Comparison of ENCODE assay signal across 1 cellular context in genomic region chr10:100374137-100374655, GRCh38.
TF ChIP-seq lines count a peak whose summit lies in the region.

No MANE protein-coding gene starts in this region.

TF ChIP-seq in K562, 482 proteins besides CTCF, POLR2A, EP300 and RAD21 (continued from another document and continues in another):
- TF ChIP-seq ZBTB5 (IDR thresholded peaks at IDR 0.05) (no peak), NBN (IDR thresholded peaks at IDR 0.05; ENCODE audit: low read depth) (peak; percentile 9; the same call in 1 of the 2 replicates), FOXM1 (IDR thresholded peaks at IDR 0.05; ENCODE audit: low read depth) (no peak), FOXM1 (CRISPR knock-in tag; IDR thresholded peaks at IDR 0.05; ENCODE audit: low read depth) (no peak), KAT8 (IDR thresholded peaks at IDR 0.05; ENCODE audit: low read depth) (no peak), CHD2 (IDR thresholded peaks at IDR 0.05; ENCODE audit: low read depth, low read length) (no peak), ZFP1 (CRISPR knock-in tag; IDR thresholded peaks at IDR 0.05) (no peak), E2F3 (CRISPR knock-in tag; IDR thresholded peaks at IDR 0.05) (no peak), SMARCE1 (IDR thresholded peaks at IDR 0.05) (peak; percentile 37; the same call in 1 of the 2 replicates), ZBTB11 (CRISPR knock-in tag; IDR thresholded peaks at IDR 0.05) (no peak), DACH1 (IDR thresholded peaks at IDR 0.05; ENCODE audit: partially characterized antibody) (no peak), SETDB1 (IDR thresholded peaks at IDR 0.05; ENCODE audit: low read length) (no peak), MYNN (IDR thresholded peaks at IDR 0.05) (no peak), MYNN (CRISPR knock-in tag; IDR thresholded peaks at IDR 0.05) (no peak), RBM17 (IDR thresholded peaks at IDR 0.05; ENCODE audit: borderline replicate concordance, low read depth, low read length) (no peak), TAF9B (IDR thresholded peaks at IDR 0.05; ENCODE audit: partially characterized antibody) (peak; percentile 48), ZNF274 (IDR thresholded peaks at IDR 0.05; ENCODE audit: borderline replicate concordance, low read depth, low read length) (no peak), NR1H2 (CRISPR knock-in tag; IDR thresholded peaks at IDR 0.05) (no peak), ERF (CRISPR knock-in tag; IDR thresholded peaks at IDR 0.05) (no peak; the same call in 1 of the 2 replicates), ZNF589 (CRISPR knock-in tag; IDR thresholded peaks at IDR 0.05; ENCODE audit: low read depth) (peak; percentile 30; the same call in 1 of the 2 replicates), KLF16 (IDR thresholded peaks at IDR 0.05) (peak; percentile 68; the same call in 1 of the 2 replicates), UBTF (IDR thresholded peaks at IDR 0.05; ENCODE audit: borderline replicate concordance in 1 of 2, low read depth in 2 of 2, low read length in 2 of 2) (no peak), ZNF324 (CRISPR knock-in tag; IDR thresholded peaks at IDR 0.05) (no peak), ZNF830 (CRISPR knock-in tag; IDR thresholded peaks at IDR 0.05) (no peak), CEBPG (CRISPR knock-in tag; IDR thresholded peaks at IDR 0.05) (no peak), CEBPG (tag; conservative IDR thresholded peaks at IDR 0.05 in 1 of 2, IDR thresholded peaks at IDR 0.05 in 1 of 2) (peak in 1 of 2 experiments; percentile 57; a peak in 2 of 4 replicates), ETS2 (tag; IDR thresholded peaks at IDR 0.05; ENCODE audit: borderline replicate concordance, poor library complexity, severe bottlenecking) (no peak), HDGF (IDR thresholded peaks at IDR 0.05) (no peak), XRCC4 (IDR thresholded peaks at IDR 0.05; ENCODE audit: extremely low read depth, insufficient read depth, insufficient read length) (no peak), ZKSCAN3 (CRISPR knock-in tag; IDR thresholded peaks at IDR 0.05) (no peak), RERE (CRISPR knock-in tag; IDR thresholded peaks at IDR 0.05; ENCODE audit: borderline replicate concordance) (no peak), NEUROD1 (IDR thresholded peaks at IDR 0.05; ENCODE audit: borderline replicate concordance, low read depth, low read length, partially characterized antibody) (no peak), PHTF2 (CRISPR knock-in tag; IDR thresholded peaks at IDR 0.05) (no peak), ZNF79 (CRISPR knock-in tag; IDR thresholded peaks at IDR 0.05; ENCODE audit: low read depth) (no peak), PHF21A (IDR thresholded peaks at IDR 0.05; ENCODE audit: borderline replicate concordance, low read depth) (no peak), E4F1 (CRISPR knock-in tag; IDR thresholded peaks at IDR 0.05; ENCODE audit: borderline replicate concordance) (no peak; the same call in 1 of the 2 replicates), SREBF2 (CRISPR knock-in tag; IDR thresholded peaks at IDR 0.05) (no peak), ZNF184 (CRISPR knock-in tag; IDR thresholded peaks at IDR 0.05) (no peak), NR0B1 (IDR thresholded peaks at IDR 0.05; ENCODE audit: partially characterized antibody) (no peak), JUN (IDR thresholded peaks at IDR 0.05; ENCODE audit: borderline replicate concordance, low read depth, low read length) (no peak), JUN (CRISPR knock-in tag; IDR thresholded peaks at IDR 0.05; ENCODE audit: borderline replicate concordance) (no peak), CEBPB (tag; IDR thresholded peaks at IDR 0.05) (peak; percentile 67), ZNF24 (IDR thresholded peaks at IDR 0.05) (no peak), ZNF695 (CRISPR knock-in tag; IDR thresholded peaks at IDR 0.05) (no peak), MIER1 (IDR thresholded peaks at IDR 0.05; ENCODE audit: low read depth) (no peak)
